In genomic region chr9:96983496-96984122, GRCh38 we compare ENCODE assay signal across 14 cellular contexts. TPM values are rescaled to one million over a fixed set of nuclear protein-coding genes. Genes with fewer than 3 reads are reported as not detected.
DNase-seq lines count a peak whose midpoint lies in the region; ATAC-seq, FAIRE-seq and TF ChIP-seq lines count a peak whose summit lies in the region.
"Not testable (repeated sequence)": the region's sequence is repeated elsewhere in the genome, so short reads cannot be mapped to it uniquely, and the experiment has no call there.
"Had no signal": no experiment of that assay in that cellular context is flagged by ENCODE, and none has a peak within 500 bp of the region (broad histone marks: within the 10 kb centered on the region; RNA-seq: fewer than 3 reads in every experiment).

No MANE protein-coding gene starts in this region.

- H3K9me3 Mint-ChIP-seq in chondrocyte (ENCODE audit: low read depth); nephron progenitor cell: not testable (repeated sequence)

- peak; percentile 45 for FAIRE-seq in H54 (lab: Jason Lieb, UNC)

- not testable (repeated sequence) for H3K27me3 ChIP-seq in heart right ventricle; right cardiac atrium (ENCODE audit: control insufficient read depth, insufficient read depth); psoas muscle (ENCODE audit: insufficient read depth in 3 of 3, low read length in 2 of 3); skeletal muscle tissue (ENCODE audit: control insufficient read depth in 3 of 3, insufficient read depth in 3 of 3, low read length in 3 of 3)

- not testable (repeated sequence) for DNase-seq in H54 (ENCODE audit: insufficient read length, low spot score); chondrocyte (ENCODE audit: low spot score); Right ventricle myocardium superior; heart right ventricle; right cardiac atrium; nephron progenitor cell; psoas muscle

- H3K36me3 Mint-ChIP-seq in chondrocyte (ENCODE audit: low read depth), result not testable (repeated sequence)
- H3K36me3 Mint-ChIP-seq in nephron progenitor cell (ENCODE audit: low read depth), result peaks cover 16% of the 10 kb centered on the region

- peaks cover 0 to 22% (median 5%) of the 10 kb centered on the region in 9 donors for H3K4me1 ChIP-seq in heart right ventricle
- not testable (repeated sequence) for H3K4me1 ChIP-seq in right cardiac atrium (ENCODE audit: control insufficient read depth, insufficient read depth, low read length); skeletal muscle tissue (ENCODE audit: control insufficient read depth in 3 of 3, insufficient read depth in 3 of 3, low read length in 3 of 3)
- peaks cover 15% of the 10 kb centered on the region for H3K4me1 ChIP-seq in psoas muscle

- not testable (repeated sequence) for H3K36me3 ChIP-seq in heart right ventricle; psoas muscle (ENCODE audit: insufficient read depth in 1 of 2, low read depth in 1 of 2); skeletal muscle tissue (ENCODE audit: control insufficient read depth in 3 of 3, insufficient read depth in 3 of 3, low read length in 3 of 3)

- not testable (repeated sequence) for TF ChIP-seq CTCF in chondrocyte (IDR thresholded peaks at IDR 0.05); heart right ventricle (IDR thresholded peaks at IDR 0.05); nephron progenitor cell (IDR thresholded peaks at IDR 0.05); psoas muscle (IDR thresholded peaks at IDR 0.05)

- WGBS in heart right ventricle, 2 donors, result 73 to 77% methylated on average over 7 of the region's 7 CpGs
- 81% methylated on average over 7 of the region's 7 CpGs for WGBS in right cardiac atrium
- WGBS in psoas muscle, 3 donors, result 60 to 77% (median 68%) methylated on average over 7 of the region's 7 CpGs

- not testable (repeated sequence) for H3K4me3 ChIP-seq in heart right ventricle; right cardiac atrium (ENCODE audit: low read length); psoas muscle
- peak overlapping the region in 1 of 3 donors; percentile 14 for H3K4me3 ChIP-seq in skeletal muscle tissue (ENCODE audit: low read length in 3 of 3)

- not testable (repeated sequence) for H3K27me3 Mint-ChIP-seq in chondrocyte (ENCODE audit: low read depth); nephron progenitor cell (ENCODE audit: low read depth, poor library complexity)

- H3K9ac ChIP-seq in skeletal muscle tissue (ENCODE audit: low read depth in 1 of 3, low read length in 3 of 3), result peak overlapping the region; percentile 23 to 63 (median 43)

- intact Hi-C loops in Right ventricle myocardium superior (cut with DNase I); heart right ventricle (cut with DNase I); right cardiac atrium (cut with DNase I); psoas muscle (cut with DNase I): not testable (repeated sequence)

- not testable (repeated sequence) for TF ChIP-seq POLR2A in H54 (IDR thresholded peaks at IDR 0.05; ENCODE audit: low read depth, low read length)

- peak; percentile 59 for ATAC-seq in Right ventricle myocardium superior (ENCODE audit: poor library complexity)
- ATAC-seq in heart right ventricle, result peak; percentile 22 to 66 (median 46)
- ATAC-seq in right cardiac atrium, result not testable (repeated sequence)
- peak in 2 of 4 donors; percentile 54 to 69 for ATAC-seq in psoas muscle

- H3K27ac Mint-ChIP-seq in chondrocyte (ENCODE audit: unreplicated experiment) (peak overlapping the region; percentile 61), nephron progenitor cell (peak overlapping the region; percentile 67)

- peaks cover 29% of the 10 kb centered on the region for H3K4me1 Mint-ChIP-seq in chondrocyte (ENCODE audit: low read depth)
- H3K4me1 Mint-ChIP-seq in nephron progenitor cell, result not testable (repeated sequence)

- H3K4me3 Mint-ChIP-seq in chondrocyte (ENCODE audit: unreplicated experiment); nephron progenitor cell: not testable (repeated sequence)

- peaks cover 0 to 24% (median 0%) of the 10 kb centered on the region in 11 donors for H3K9me3 ChIP-seq in heart right ventricle
- H3K9me3 ChIP-seq in right cardiac atrium (ENCODE audit: control insufficient read depth, low read length); psoas muscle; skeletal muscle tissue (ENCODE audit: control insufficient read depth in 3 of 3, low read length in 3 of 3): not testable (repeated sequence)

- H3K27ac ChIP-seq in heart right ventricle (peak overlapping the region in 7 of 10 donors; percentile 6 to 84 (median 66)), right cardiac atrium (ENCODE audit: low read length) (peak overlapping the region; percentile 58), psoas muscle (peak overlapping the region; percentile 62), skeletal muscle tissue (ENCODE audit: low read depth, low read length) (peak overlapping the region; percentile 68)

RNA-seq across cellular contexts. Expression of gene NUTM2G, which starts 55.0 kb away (rescaled TPM):
- total RNA-seq in chondrocyte (0.10 to 0.15 TPM in 2 of 3 replicates, not detected in the other), Right ventricle myocardium superior (not detected), heart right ventricle (not detected), right cardiac atrium (not detected), psoas muscle (not detected), skeletal muscle tissue (not detected)
- polyA plus RNA-seq in heart right ventricle (not detected), right cardiac atrium (0.02 TPM), psoas muscle (under 1 TPM in 1 of 3 donors, not detected in 2; 0.01 TPM)
- total RNA-seq: CD4-positive, alpha-beta T cell; CD8-positive, alpha-beta memory T cell; G401; H4 had no signal
- polyA plus RNA-seq: A549, CD14-positive monocyte had no signal

RNA-seq across cellular contexts. Expression of gene CTSV, which starts 55.3 kb away (rescaled TPM):
- total RNA-seq in chondrocyte (0.34 to 0.90 TPM (median 0.85 TPM) in 3 replicates), Right ventricle myocardium superior (not detected), heart right ventricle (under 1 TPM in 2 of 10 donors, not detected in 8; 0.20 to 0.24 TPM), right cardiac atrium (under 1 TPM in 3 of 4 donors, not detected in 1; 0.14 to 0.23 (median 0.15) TPM), psoas muscle (under 1 TPM in 3 of 4 donors, not detected in 1; 0.17 to 0.40 (median 0.28) TPM), skeletal muscle tissue (1.6 TPM)
- polyA plus RNA-seq in heart right ventricle (under 1 TPM; 0.15 to 0.17 TPM), right cardiac atrium (0.20 TPM), psoas muscle (1 to 10 TPM in 1 of 3 donors, under 1 TPM in 2; 0.38 to 1.8 (median 0.42) TPM)
- polyA plus RNA-seq: CD14-positive monocyte; CD8-positive, alpha-beta memory T cell had no signal
